In the genomic region with DNA sequence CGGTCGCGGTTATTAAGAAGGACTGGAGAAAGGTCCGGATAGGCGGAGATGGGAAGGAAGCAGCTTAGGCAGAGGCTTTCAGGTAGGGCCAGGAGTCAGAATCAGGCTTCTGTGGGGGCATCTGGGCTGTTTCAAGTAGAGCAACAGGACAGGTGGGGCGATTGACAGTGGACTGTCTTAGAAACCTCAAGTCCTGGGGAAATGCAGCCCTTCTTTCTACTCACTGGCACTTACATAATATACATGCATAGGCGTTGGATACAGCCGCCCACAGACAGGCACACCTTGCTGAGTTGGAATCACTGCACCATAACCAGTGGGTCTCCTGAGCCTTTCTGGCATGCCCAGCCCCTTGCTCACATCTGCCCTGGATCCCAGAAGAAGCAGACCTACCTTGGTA, we compare ENCODE assay signal across 8 cellular contexts. TPM values are rescaled to one million over a fixed set of nuclear protein-coding genes. Genes with fewer than 3 reads are reported as not detected.
DNase-seq lines count a peak whose midpoint lies in the region; ATAC-seq, FAIRE-seq and TF ChIP-seq lines count a peak whose summit lies in the region.

No MANE protein-coding gene starts in this region.

- H3K4me3 ChIP-seq in A549: peak overlapping the region; percentile 71
- H3K4me3 ChIP-seq in IMR-90 (ENCODE audit: insufficient read depth, low read depth, low read length): peak overlapping the region; percentile 96
- peak overlapping the region; percentile 83 to 86 for H3K4me3 ChIP-seq in cardiac fibroblast (replicated peaks in 1 of 2; ENCODE audit: low read depth in 2 of 2, low read length in 2 of 2)
- peak overlapping the region; percentile 94 for H3K4me3 ChIP-seq in mucosa of rectum (ENCODE audit: low read length in 2 of 2)

- H3K4ac ChIP-seq in IMR-90 (ENCODE audit: low read depth, low read length): peak overlapping the region; percentile 95

- peak overlapping the region; percentile 66 for H3K23ac ChIP-seq in IMR-90 (ENCODE audit: low read depth, low read length)

- H3K14ac ChIP-seq in IMR-90 (replicated peaks; ENCODE audit: low read depth, low read length): peak overlapping the region; percentile 97

- H4K91ac ChIP-seq in IMR-90 (ENCODE audit: insufficient read depth, low read depth, low read length): no peak overlapping the region

- H3K9me3 ChIP-seq in A549 (no peaks in the 10 kb centered on the region), IMR-90 (ENCODE audit: control insufficient read depth, insufficient read depth, low read length) (no peaks in the 10 kb centered on the region), mucosa of rectum (ENCODE audit: control insufficient read depth in 2 of 2, low read length in 2 of 2) (no peaks in the 10 kb centered on the region)

- DNase-seq in A549 (ENCODE audit: low read depth in 1 of 2, low spot score in 1 of 2): no peak
- no peak for DNase-seq in IMR-90
- peak; percentile 17 to 26 for DNase-seq in cardiac fibroblast (ENCODE audit: low read depth in 2 of 2)
- no peak for DNase-seq in NCI-H774 (lab: John Stamatoyannopoulos, UW)
- no peak for DNase-seq in DMS153 (lab: John Stamatoyannopoulos, UW)
- no peak for DNase-seq in NCI-H128 (lab: John Stamatoyannopoulos, UW; ENCODE audit: unreplicated experiment)

- no peak overlapping the region for H2BK5ac ChIP-seq in IMR-90 (ENCODE audit: low read depth, low read length, poor library complexity, severe bottlenecking)

- intact Hi-C loops in IMR-90 (cut with micrococcal nuclease): loop anchor here (2.0 kb wide), 1 partner anchor 58 kb away; no protein-coding TSS in a partner anchor

- H3K9ac ChIP-seq in IMR-90 (ENCODE audit: low read depth, low read length) (peak overlapping the region; percentile 95), mucosa of rectum (ENCODE audit: low read depth in 1 of 2, low read length in 2 of 2) (peak overlapping the region; percentile 97 to 98)

- peak overlapping the region; percentile 12; the same call in 1 of the 2 replicates for H3K18ac ChIP-seq in IMR-90 (ENCODE audit: low read depth, low read length)

- TF ChIP-seq RAD21 in A549 (conservative IDR thresholded peaks at IDR 0.05 in 1 of 2, IDR thresholded peaks at IDR 0.05 in 1 of 2) (no peak), IMR-90 (IDR thresholded peaks at IDR 0.05; ENCODE audit: low read length) (no peak)

- ATAC-seq in A549 (no peak), IMR-90 (ENCODE audit: low read depth) (no peak), HG03354 (IDR thresholded peaks at IDR 0.05; ENCODE audit: poor library complexity, severe bottlenecking, unreplicated experiment) (no peak)

- H2AK9ac ChIP-seq in IMR-90 (replicated peaks; ENCODE audit: low read depth, low read length, poor library complexity): peak overlapping the region; percentile 89

- CTCF ChIA-PET in A549 (lab: Yijun Ruan, JAX) (interaction anchor here (0.6 to 0.7 kb wide), 2 partner anchors 14 to 675 kb away, joined by 3 read pairs; no protein-coding TSS in a partner anchor), IMR-90 (lab: Yijun Ruan, JAX) (interaction anchor here (0.6 kb wide), 1 partner anchor 159 kb away, joined by 3 read pairs; no protein-coding TSS in a partner anchor)

- peak overlapping the region; percentile 95 for H3K4me2 ChIP-seq in A549
- H3K4me2 ChIP-seq in IMR-90 (ENCODE audit: low read depth, low read length): peak overlapping the region; percentile 98

- H3K36me3 ChIP-seq in IMR-90 (ENCODE audit: control insufficient read depth, insufficient read depth, low read length) (peaks cover 19% of the 10 kb centered on the region), mucosa of rectum (ENCODE audit: control insufficient read depth in 2 of 2, insufficient read depth in 2 of 2, low read length in 2 of 2) (peaks cover 23 to 29% of the 10 kb centered on the region in 2 donors)

- H4K8ac ChIP-seq in IMR-90 (ENCODE audit: low read depth in 2 of 2, low read length in 2 of 2): peak overlapping the region; percentile 90 to 99; a peak in 3 of 4 replicates

- 50% methylated on average over 8 of the region's 8 CpGs for WGBS in A549 (ENCODE audit: missing lambda C conversion rate)
- WGBS in IMR-90 (ENCODE audit: extremely low coverage in 2 of 2, insufficient read length in 1 of 2), 2 experiments: 35% methylated on average over 2 of the region's 8 CpGs; no CpG with 5 or more reads in 1 of the 2 experiments

- no peak for TF ChIP-seq CTCF in A549 (IDR thresholded peaks at IDR 0.05)
- TF ChIP-seq CTCF in IMR-90 (conservative IDR thresholded peaks at IDR 0.05; ENCODE audit: low read depth, low read length): no peak
- no peak for TF ChIP-seq CTCF in cardiac fibroblast (IDR thresholded peaks at IDR 0.05; ENCODE audit: low read depth, low read length)

- peak overlapping the region; percentile 96 for H2AFZ ChIP-seq in IMR-90 (replicated peaks; ENCODE audit: low read length, poor library complexity)

- peak overlapping the region; percentile 56; the same call in 1 of the 2 replicates for H3K56ac ChIP-seq in IMR-90 (ENCODE audit: extremely low read depth, insufficient read depth, low read length)

- peak overlapping the region; percentile 21; the same call in 1 of the 2 replicates for H2AK5ac ChIP-seq in IMR-90 (ENCODE audit: low read depth, low read length)

- dilution Hi-C loops in IMR-90 (cut with HindIII; ENCODE audit: low sequenced_read_pairs, unreplicated experiment): no loop called here

- H3K27me3 ChIP-seq in IMR-90 (ENCODE audit: control insufficient read depth, insufficient read depth, low read length) (no peaks in the 10 kb centered on the region), mucosa of rectum (ENCODE audit: control insufficient read depth in 2 of 2, insufficient read depth in 2 of 2, low read length in 2 of 2) (no peaks in the 10 kb centered on the region)

- POLR2A ChIA-PET in A549 (lab: Yijun Ruan, JAX) (interaction anchor here (4.0 kb wide), 1 partner anchor 25 kb away, joined by 75 read pairs; the partner anchor contains the start of gene OXSR1), IMR-90 (lab: Charles Lee; ENCODE audit: unreplicated experiment) (interaction anchor here (0.8 kb wide), 1 partner anchor 26 kb away, joined by 3 read pairs; the partner anchor contains the start of gene OXSR1)

- peak overlapping the region; percentile 89 for H4K5ac ChIP-seq in IMR-90 (ENCODE audit: low read depth, low read length)

- no peak overlapping the region for H2BK20ac ChIP-seq in IMR-90 (ENCODE audit: low read depth, low read length)

- no peak for TF ChIP-seq EP300 in A549 (IDR thresholded peaks at IDR 0.05)

- H3K79me1 ChIP-seq in IMR-90 (ENCODE audit: low read depth in 1 of 2, low read length in 2 of 2): peaks cover 30 to 65% of the 10 kb centered on the region in 2 experiments

- no peak for FAIRE-seq in A549 (lab: Jason Lieb, UNC)

- peaks cover 24% of the 10 kb centered on the region for H3K9me1 ChIP-seq in IMR-90 (ENCODE audit: insufficient read depth, low read length)

- no TSS peak for BruUV-seq in IMR-90 (replicated peaks; lab: Mats Ljungman, UMichigan)

- no peak overlapping the region for H2BK15ac ChIP-seq in IMR-90 (ENCODE audit: low read depth, low read length)

- in situ Hi-C loops in IMR-90 (cut with MboI; ENCODE audit: low sequenced_read_pairs): loop anchor here (10.0 kb wide), 1 partner anchor 346 kb away; no protein-coding TSS in a partner anchor

- H2BK120ac ChIP-seq in IMR-90 (ENCODE audit: low read depth, low read length): no peak overlapping the region

- TF ChIP-seq POLR2A in A549 (IDR thresholded peaks at IDR 0.05; ENCODE audit: low read length) (no peak), IMR-90 (IDR thresholded peaks at IDR 0.05; ENCODE audit: low read depth, low read length) (no peak)

- H4K20me1 ChIP-seq in IMR-90 (ENCODE audit: insufficient read depth, low read length): no peaks in the 10 kb centered on the region

- peaks cover 23% of the 10 kb centered on the region for H3K4me1 ChIP-seq in A549
- H3K4me1 ChIP-seq in IMR-90 (ENCODE audit: control insufficient read depth, insufficient read depth, low read length): peaks cover 13% of the 10 kb centered on the region
- H3K4me1 ChIP-seq in mucosa of rectum (ENCODE audit: control insufficient read depth in 2 of 2, insufficient read depth in 2 of 2, low read length in 2 of 2): peaks cover 42 to 44% of the 10 kb centered on the region in 2 donors

- H3K27ac ChIP-seq in A549: peak overlapping the region; percentile 88 to 92
- H3K27ac ChIP-seq in IMR-90 (ENCODE audit: insufficient read depth, low read length): peak overlapping the region; percentile 93
- H3K27ac ChIP-seq in mucosa of rectum (ENCODE audit: low read depth in 2 of 2, low read length in 2 of 2): peak overlapping the region; percentile 94 to 98

TF ChIP-seq in IMR-90, 13 proteins besides CTCF, POLR2A, EP300 and RAD21 (continues in another document):
- no peak for TF ChIP-seq FOS (IDR thresholded peaks at IDR 0.05; ENCODE audit: low read depth, low read length)

RNA-seq across cellular contexts. Expression of gene MYD88, which starts 0.7 kb away (rescaled TPM):
- 16.8 and 34.1 TPM in 2 replicates for polyA plus RNA-seq in A549 (2011; rRNA removed)
- 17.7 and 20.8 TPM in 2 replicates for polyA plus RNA-seq in A549 (2012; cell fraction: cytosol; rRNA removed)
- polyA plus RNA-seq in A549 (2012; cell fraction: nucleus; rRNA removed): 18.3 and 27.6 TPM in 2 replicates
- 20.8 to 24.7 TPM (median 22.3 TPM) in 3 replicates for polyA plus RNA-seq in A549 (2017; fragmentation: RNase III; extraction: RNeasy Plus Mini Kit Qiagen cat#74134 plus additional on column Dnase treatment)
- polyA minus RNA-seq in A549 (2011; rRNA and poly(A)+ RNA removed): 31.4 and 49.5 TPM in 2 replicates
- total RNA-seq in IMR-90 (2012; rRNA removed): 9.3 and 10.8 TPM in 2 replicates
- 34.4 and 39.8 TPM in 2 replicates for polyA plus RNA-seq in IMR-90 (2012; rRNA removed)
- 30.6 and 68.8 TPM in 2 replicates for polyA plus RNA-seq in IMR-90 (2012; cell fraction: cytosol; rRNA removed)
- 18.4 and 27.6 TPM in 2 replicates for polyA plus RNA-seq in IMR-90 (2012; cell fraction: nucleus; rRNA removed; ENCODE audit: low replicate concordance)

RNA-seq across cellular contexts. Expression of gene ACAA1, which starts 2.3 kb away (rescaled TPM):
- 34.8 and 36.8 TPM in 2 replicates for polyA plus RNA-seq in A549 (2011; rRNA removed)
- 62.4 and 68.2 TPM in 2 replicates for polyA plus RNA-seq in A549 (2012; cell fraction: cytosol; rRNA removed)
- polyA plus RNA-seq in A549 (2012; cell fraction: nucleus; rRNA removed): 96.5 and 116 TPM in 2 replicates
- 52.3 to 54.9 TPM (median 53.2 TPM) in 3 replicates for polyA plus RNA-seq in A549 (2017; fragmentation: RNase III; extraction: RNeasy Plus Mini Kit Qiagen cat#74134 plus additional on column Dnase treatment)
- 43.0 and 44.9 TPM in 2 replicates for polyA minus RNA-seq in A549 (2011; rRNA and poly(A)+ RNA removed)
- 19.4 and 30.8 TPM in 2 replicates for total RNA-seq in IMR-90 (2012; rRNA removed)
- 62.4 and 69.4 TPM in 2 replicates for polyA plus RNA-seq in IMR-90 (2012; rRNA removed)
- 40.6 and 50.8 TPM in 2 replicates for polyA plus RNA-seq in IMR-90 (2012; cell fraction: cytosol; rRNA removed)
- polyA plus RNA-seq in IMR-90 (2012; cell fraction: nucleus; rRNA removed; ENCODE audit: low replicate concordance): 134 and 252 TPM in 2 replicates

RNA-seq across cellular contexts. Expression of gene OXSR1, which starts 26.1 kb away (rescaled TPM):
- polyA plus RNA-seq in A549 (2011; rRNA removed) (40.1 and 44.0 TPM in 2 replicates), A549 (2017; fragmentation: RNase III; extraction: RNeasy Plus Mini Kit Qiagen cat#74134 plus additional on column Dnase treatment) (28.0 to 30.2 TPM (median 28.8 TPM) in 3 replicates), IMR-90 (2012; rRNA removed) (28.9 and 32.9 TPM in 2 replicates)
- polyA plus RNA-seq in A549 (2012; cell fraction: cytosol; rRNA removed): 12.9 and 16.7 TPM in 2 replicates
- 9.8 and 13.5 TPM in 2 replicates for polyA plus RNA-seq in A549 (2012; cell fraction: nucleus; rRNA removed)
- polyA minus RNA-seq in A549 (2011; rRNA and poly(A)+ RNA removed): 27.1 and 27.9 TPM in 2 replicates
- total RNA-seq in IMR-90 (2012; rRNA removed): 37.6 and 50.5 TPM in 2 replicates
- polyA plus RNA-seq in IMR-90 (2012; cell fraction: cytosol; rRNA removed): 9.9 and 11.5 TPM in 2 replicates
- 7.8 and 33.4 TPM in 2 replicates for polyA plus RNA-seq in IMR-90 (2012; cell fraction: nucleus; rRNA removed; ENCODE audit: low replicate concordance)

Comparison
In these comparisons a context has a peak if more than half of its experiments do, and no peak if none do; other contexts are left out.
1. DNase-seq: peak in cardiac fibroblast (2 of 2); none in A549 (0 of 2), IMR-90 (single experiment), NCI-H774 (single experiment), DMS153 (single experiment) and NCI-H128 (single experiment).
2. Peak in every context shown above with its lines, with median percentiles within 50 percentile points of each other: H3K27ac ChIP-seq and H3K4me3 ChIP-seq.